ENCODE assay signal across 11 cellular contexts in genomic region chr11:48052183-48053040, GRCh38.
DNase-seq lines count a peak whose midpoint lies in the region; ATAC-seq and TF ChIP-seq lines count a peak whose summit lies in the region.
"Had no signal": no experiment of that assay in that cellular context is flagged by ENCODE, and none has a peak within 500 bp of the region (broad histone marks: within the 10 kb centered on the region; RNA-seq: fewer than 3 reads in every experiment).

No MANE protein-coding gene starts in this region.

- H3K27me3 Mint-ChIP-seq in WTC11 (ENCODE audit: low read depth), result no peaks in the 10 kb centered on the region
- H3K27me3 Mint-ChIP-seq: activated naive CD4-positive, alpha-beta T cell treated with anti-CD3 and anti-CD28 coated beads, Interleukin-2, amount 10 ng/mL, durations not matched to agents 7 days and 5 days had no signal

- ATAC-seq in Right ventricle myocardium inferior, result peak; percentile 51
- peak; percentile 77 for ATAC-seq in WTC11
- no peak for ATAC-seq in HG03280 (IDR thresholded peaks at IDR 0.05; ENCODE audit: unreplicated experiment)

- POLR2A ChIA-PET in WTC11 (lab: Charles Lee), result no interaction called here

- H3K4me3 Mint-ChIP-seq in WTC11, result no peak overlapping the region
- H3K4me3 Mint-ChIP-seq: activated naive CD4-positive, alpha-beta T cell treated with anti-CD3 and anti-CD28 coated beads, Interleukin-2, amount 10 ng/mL, durations not matched to agents 7 days and 5 days had no signal

- CTCF ChIA-PET in WTC11 (lab: Charles Lee), result no interaction called here

- H3K36me3 ChIP-seq in left ventricle myocardium inferior, result no peaks in the 10 kb centered on the region

- H3K9me3 ChIP-seq in left ventricle myocardium inferior (replicated peaks), result no peaks in the 10 kb centered on the region

- no peak overlapping the region for H3K4me3 ChIP-seq in left ventricle myocardium inferior

- no peak for TF ChIP-seq CTCF in left ventricle myocardium inferior (IDR thresholded peaks at IDR 0.05; ENCODE audit: borderline replicate concordance)
- no peak for TF ChIP-seq CTCF in WTC11 (IDR thresholded peaks at IDR 0.05)

- peaks cover 26% of the 10 kb centered on the region for H3K4me1 ChIP-seq in left ventricle myocardium inferior

- H3K36me3 Mint-ChIP-seq in WTC11, result no peaks in the 10 kb centered on the region

- peak overlapping the region; percentile 38 for H3K27ac Mint-ChIP-seq in WTC11
- H3K27ac Mint-ChIP-seq: activated naive CD4-positive, alpha-beta T cell treated with anti-CD3 and anti-CD28 coated beads, Interleukin-2, amount 10 ng/mL, durations not matched to agents 7 days and 5 days had no signal

- no peaks in the 10 kb centered on the region for H3K9me3 Mint-ChIP-seq in WTC11
- H3K9me3 Mint-ChIP-seq: activated naive CD4-positive, alpha-beta T cell treated with anti-CD3 and anti-CD28 coated beads, Interleukin-2, amount 10 ng/mL, durations not matched to agents 7 days and 5 days had no signal

- intact Hi-C loops in Right ventricle myocardium inferior (cut with DNase I) (no loop called here), left ventricle myocardium inferior (cut with micrococcal nuclease) (no loop called here)

- H3K27ac ChIP-seq in left ventricle myocardium inferior (replicated peaks), result no peak overlapping the region

- no peaks in the 10 kb centered on the region for H3K27me3 ChIP-seq in left ventricle myocardium inferior (ENCODE audit: low read depth)

- DNase-seq in Right ventricle myocardium inferior (ENCODE audit: missing footprints) (no peak), left ventricle myocardium inferior (no peak), WTC11 (ENCODE audit: low spot score) (peak; percentile 58), iris pigment epithelial cell (ENCODE audit: low read depth) (peak; percentile 65), ureter (ENCODE audit: low spot score) (peak; percentile 55), GM19238 (ENCODE audit: insufficient read length, low spot score) (no peak), retina (no peak)
- DNase-seq: activated naive CD4-positive, alpha-beta T cell treated with anti-CD3 and anti-CD28 coated beads, Interleukin-2, amount 10 ng/mL, durations not matched to agents 7 days and 5 days; midbrain; NCI-H510A had no signal

- peaks cover 68% of the 10 kb centered on the region for H3K4me1 Mint-ChIP-seq in WTC11

TF ChIP-seq in WTC11, 78 proteins besides CTCF, POLR2A, EP300 and RAD21:
- TF ChIP-seq ZNF532 (CRISPR knock-in tag; IDR thresholded peaks at IDR 0.05; ENCODE audit: borderline replicate concordance) (no peak), IRF2 (CRISPR knock-in tag; IDR thresholded peaks at IDR 0.05; ENCODE audit: borderline replicate concordance, low read depth) (no peak), ZNF512 (CRISPR knock-in tag; IDR thresholded peaks at IDR 0.05; ENCODE audit: borderline replicate concordance) (no peak), USF1 (CRISPR knock-in tag; IDR thresholded peaks at IDR 0.05) (no peak), HMGA2 (CRISPR knock-in tag; IDR thresholded peaks at IDR 0.05) (0 out of 2 replicates have a peak, but pooled peaks have one; percentile 19), GTF2I (CRISPR knock-in tag; conservative IDR thresholded peaks at IDR 0.05) (no peak), HMGXB4 (CRISPR knock-in tag; IDR thresholded peaks at IDR 0.05) (no peak), SP1 (CRISPR knock-in tag; conservative IDR thresholded peaks at IDR 0.05) (no peak), TCF7 (CRISPR knock-in tag; IDR thresholded peaks at IDR 0.05; ENCODE audit: low read depth) (no peak)

Comparison
In these comparisons a context has a peak if more than half of its experiments do, and no peak if none do; other contexts are left out.
1. DNase-seq: peak in WTC11 (single experiment), iris pigment epithelial cell (single experiment) and ureter (single experiment); none in Right ventricle myocardium inferior (single experiment), left ventricle myocardium inferior (single experiment), GM19238 (single experiment) and retina (single experiment).